27 cellular contexts compared by ENCODE assay signal in genomic region chr10:69729326-69730048, GRCh38.
A peak's percentile ranks its signal among the peaks of the same experiment; 100 is the strongest.
DNase-seq lines count a peak whose midpoint lies in the region; ATAC-seq and TF ChIP-seq lines count a peak whose summit lies in the region.
"Had no signal": no experiment of that assay in that cellular context is flagged by ENCODE, and none has a peak within 500 bp of the region (broad histone marks: within the 10 kb centered on the region; RNA-seq: fewer than 3 reads in every experiment).

No MANE protein-coding gene starts in this region.

- H3K4me2 ChIP-seq in mesenchymal stem cell (ENCODE audit: low read length, poor library complexity, severe bottlenecking), result no peak overlapping the region
- H3K4me2 ChIP-seq: hepatocyte had no signal

- H3K4me3 ChIP-seq in RWPE2 (ENCODE audit: severe bottlenecking) (no peak overlapping the region), mesenchymal stem cell (ENCODE audit: insufficient read depth in 1 of 2, low read depth in 1 of 2, low read length in 2 of 2) (no peak overlapping the region), skin epidermis (no peak overlapping the region)
- H3K4me3 ChIP-seq: dorsolateral prefrontal cortex, hepatocyte, MG63 had no signal

- no peak overlapping the region for H3K9ac ChIP-seq in mesenchymal stem cell (ENCODE audit: low read length)

- H3K27me3 ChIP-seq in RWPE2 (ENCODE audit: insufficient read depth, poor library complexity, severe bottlenecking) (no peaks in the 10 kb centered on the region), mesenchymal stem cell (ENCODE audit: control insufficient read depth in 1 of 2, insufficient read depth in 1 of 2, low read length in 2 of 2) (peaks cover 0 to 27% of the 10 kb centered on the region in 2 experiments)
- H3K27me3 ChIP-seq: MG63 had no signal

- no peak for TF ChIP-seq CTCF in RWPE2 (IDR thresholded peaks at IDR 0.05; ENCODE audit: poor library complexity, severe bottlenecking)

- 83% methylated on average over 12 of the region's 12 CpGs for WGBS in mesenchymal stem cell

- ATAC-seq in RWPE2 (ENCODE audit: low read depth) (no peak), Right ventricle myocardium superior (ENCODE audit: poor library complexity) (peak; percentile 17), GM18907 (IDR thresholded peaks at IDR 0.05; ENCODE audit: unreplicated experiment) (no peak)
- ATAC-seq: stimulated activated naive CD8-positive, alpha-beta T cell treated with anti-CD3 and anti-CD28 coated beads, Interleukin-15, amount 100 ng/mL, for 72 hours; T-helper 17 cell had no signal

- H3K79me1 ChIP-seq in mesenchymal stem cell (replicated peaks; ENCODE audit: low read length, poor library complexity, severe bottlenecking), result no peaks in the 10 kb centered on the region

- peak overlapping the region; percentile 29 to 38 for H3K18ac ChIP-seq in mesenchymal stem cell (ENCODE audit: low read depth in 1 of 2, low read length in 2 of 2)

- H2AK5ac ChIP-seq in mesenchymal stem cell (ENCODE audit: low read length, severe bottlenecking), result peak overlapping the region; percentile 12

- H2BK120ac ChIP-seq in mesenchymal stem cell (ENCODE audit: low read depth, low read length), result peak overlapping the region; percentile 2

- H3K9me3 ChIP-seq in RWPE2 (ENCODE audit: severe bottlenecking), result no peaks in the 10 kb centered on the region
- no peaks in the 10 kb centered on the region for H3K9me3 ChIP-seq in mesenchymal stem cell (ENCODE audit: control insufficient read depth, low read length)
- H3K9me3 ChIP-seq: MG63 had no signal

- H3K4me1 ChIP-seq in RWPE2 (ENCODE audit: insufficient read depth, poor library complexity, severe bottlenecking) (peaks cover 15% of the 10 kb centered on the region), mesenchymal stem cell (ENCODE audit: control insufficient read depth, insufficient read depth, low read depth, low read length) (peaks cover 52% of the 10 kb centered on the region)

- intact Hi-C loops in Right ventricle myocardium superior (cut with DNase I), result no loop called here

- no peak overlapping the region for H3K14ac ChIP-seq in mesenchymal stem cell (ENCODE audit: low read length in 2 of 2)

- no peak overlapping the region for H2AFZ ChIP-seq in mesenchymal stem cell (ENCODE audit: low read depth, low read length)
- H2AFZ ChIP-seq: hepatocyte had no signal

- peak overlapping the region; percentile 81 for H4K91ac ChIP-seq in mesenchymal stem cell (ENCODE audit: low read length)

- H2BK5ac ChIP-seq in mesenchymal stem cell (ENCODE audit: low read depth, low read length, poor library complexity, severe bottlenecking), result no peak overlapping the region

- H2BK15ac ChIP-seq in mesenchymal stem cell (ENCODE audit: low read depth, poor library complexity, severe bottlenecking), result peak overlapping the region; percentile 64

- H3K27ac ChIP-seq in RWPE2 (ENCODE audit: poor library complexity, severe bottlenecking) (peak overlapping the region; percentile 73), mesenchymal stem cell (ENCODE audit: low read length, poor library complexity, severe bottlenecking) (no peak overlapping the region), skin epidermis (peak overlapping the region in 12 of 21 experiments; percentile 4 to 67 (median 28))
- H3K27ac ChIP-seq: dorsolateral prefrontal cortex, hepatocyte had no signal

- peak overlapping the region in 1 of 2 experiments; percentile 30 for H3K4ac ChIP-seq in mesenchymal stem cell (ENCODE audit: low read depth in 1 of 2, low read length in 2 of 2)

- H3K23ac ChIP-seq in mesenchymal stem cell (ENCODE audit: low read length in 2 of 2), result no peak overlapping the region

- H3K36me3 ChIP-seq in RWPE2 (ENCODE audit: low read depth) (no peaks in the 10 kb centered on the region), mesenchymal stem cell (ENCODE audit: control insufficient read depth in 1 of 2, insufficient read depth in 2 of 2, low read depth in 1 of 2, low read length in 2 of 2) (no peaks in the 10 kb centered on the region)
- H3K36me3 ChIP-seq: MG63 had no signal

- H4K8ac ChIP-seq in mesenchymal stem cell (ENCODE audit: low read length), result no peak overlapping the region

- H2BK12ac ChIP-seq in mesenchymal stem cell (ENCODE audit: low read length in 2 of 2), result peak overlapping the region in 1 of 2 experiments; percentile 57

- DNase-seq in RWPE2 (ENCODE audit: low spot score) (no peak), Right ventricle myocardium superior (no peak), mesenchymal stem cell (no peak), hepatic stellate cell (ENCODE audit: low spot score) (no peak), D341Med (ENCODE audit: low spot score) (no peak)
- DNase-seq: activated gamma-delta T cell treated with Interleukin-2 at 50 U/mL for 16 hours; activated naive CD8-positive, alpha-beta T cell treated with anti-CD3 and anti-CD28 coated beads, Interleukin-2, amount 10 ng/mL, durations not matched to agents 7 days and 5 days; activated T-cell treated with anti-CD3 and anti-CD28 coated beads, Interleukin-2, amount 50 U/mL, for 24 hours; DMS 273 treated with DMSO at 0.1 percent for 48 hours; foreskin melanocyte; KG1; naive B cell; NCI-H1105 treated with DMSO at 0.1 percent for 48 hours; NCI-H1930; NCI-H2171 treated with DMSO at 0.1 percent for 48 hours; NCI-H524; occipital lobe; SHP77; stimulated activated CD4-positive, alpha-beta T cell treated with anti-CD3 and anti-CD28 coated beads, Interleukin-2, amount 100 ng/mL, for 24 hours; stimulated activated CD8-positive, alpha-beta memory T cell treated with anti-CD3 and anti-CD28 coated beads, Interleukin-4, amount 100 ng/mL, for 48 hours; stimulated activated naive CD8-positive, alpha-beta T cell treated with anti-CD3 and anti-CD28 coated beads, Interleukin-15, amount 100 ng/mL, for 72 hours; T-helper 17 cell had no signal
